8 cellular contexts compared by ENCODE assay signal in the genomic region with DNA sequence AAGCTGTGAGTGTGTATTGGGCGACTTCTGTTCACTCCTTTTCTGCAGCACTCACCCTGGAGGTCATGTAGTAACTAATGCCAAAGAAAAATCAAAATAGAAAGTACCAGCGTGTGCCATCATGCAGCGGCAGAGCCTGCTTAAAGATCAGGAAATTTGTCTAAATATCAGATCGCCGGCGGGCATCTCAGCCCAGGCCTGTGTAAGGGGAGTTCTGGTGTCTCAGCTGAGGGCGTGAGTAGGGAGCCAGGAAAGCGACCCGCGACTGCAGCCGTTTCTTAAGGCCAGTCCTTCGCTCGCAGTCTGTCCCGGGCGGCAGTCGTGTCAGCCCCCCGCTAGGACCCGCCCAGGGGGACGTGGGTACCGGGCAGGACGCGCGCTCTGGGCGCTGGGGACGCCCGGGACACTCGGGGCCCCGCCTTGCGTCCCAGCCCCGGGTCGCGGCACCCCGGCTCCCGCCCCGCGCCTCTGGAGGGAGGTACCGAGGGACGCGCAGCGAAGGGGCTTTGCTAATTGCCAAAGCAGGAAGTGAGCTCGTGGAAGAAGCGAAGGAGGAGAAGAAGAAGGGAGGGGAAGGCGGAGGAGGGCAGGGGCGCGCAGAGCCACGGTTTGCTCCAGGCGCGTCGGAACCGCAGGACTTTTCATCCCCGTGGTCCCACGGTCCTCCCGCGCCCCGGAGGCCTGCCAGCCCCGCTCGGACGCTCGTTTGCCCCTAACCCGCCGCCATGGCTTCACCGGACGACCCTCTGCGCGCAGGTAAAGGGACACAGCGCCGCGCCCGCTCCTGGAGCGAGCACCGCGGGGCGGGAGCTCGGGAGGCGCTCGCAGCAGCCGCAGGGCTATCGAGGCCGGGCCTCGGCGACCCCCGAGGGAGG. TPM values are rescaled to one million over a fixed set of nuclear protein-coding genes. Genes with fewer than 3 reads are reported as not detected.
DNase-seq lines count a peak whose midpoint lies in the region; ATAC-seq and TF ChIP-seq lines count a peak whose summit lies in the region.
"Had no signal": no experiment of that assay in that cellular context is flagged by ENCODE, and none has a peak within 500 bp of the region (broad histone marks: within the 10 kb centered on the region; RNA-seq: fewer than 3 reads in every experiment).

No MANE protein-coding gene starts in this region.

- TF ChIP-seq CTCF in GM13977 (IDR thresholded peaks at IDR 0.05; ENCODE audit: extremely low read depth, insufficient read depth, missing control alignments) (no peak), HFF-Myc (IDR thresholded peaks at IDR 0.05; ENCODE audit: low read depth, low read length, missing control alignments) (no peak), fibroblast of villous mesenchyme (IDR thresholded peaks at IDR 0.05; ENCODE audit: insufficient read depth, low read depth, low read length) (no peak), osteocyte (IDR thresholded peaks at IDR 0.05) (no peak)

- peak overlapping the region; percentile 86 for H3K4me3 Mint-ChIP-seq in activated T-cell treated with anti-CD3 and anti-CD28 coated beads, Interleukin-2, amount 50 U/mL, for 4 hours
- H3K4me3 Mint-ChIP-seq in osteocyte (ENCODE audit: unreplicated experiment): peak overlapping the region; percentile 87

- in situ Hi-C loops in GM13977 (cut with MboI; ENCODE audit: low pct_unique_long_range_greater_than_20kb, low sequenced_read_pairs, unreplicated experiment): no loop called here

- peak; percentile 82 to 84 for ATAC-seq in activated T-cell treated with anti-CD3 and anti-CD28 coated beads, Interleukin-2, amount 50 U/mL, for 4 hours

- H3K27ac Mint-ChIP-seq in osteocyte (ENCODE audit: unreplicated experiment): no peak overlapping the region

- H3K4me3 ChIP-seq in HFF-Myc (replicated peaks; ENCODE audit: low read depth, low read length) (peak overlapping the region; percentile 46), fibroblast of villous mesenchyme (ENCODE audit: low read depth, low read length) (peak overlapping the region; percentile 65)

- peaks cover 25% of the 10 kb centered on the region for H3K4me1 Mint-ChIP-seq in activated T-cell treated with anti-CD3 and anti-CD28 coated beads, Interleukin-2, amount 50 U/mL, for 4 hours (ENCODE audit: low read depth)
- peaks cover 12% of the 10 kb centered on the region for H3K4me1 Mint-ChIP-seq in osteocyte (ENCODE audit: unreplicated experiment)

- H3K27me3 Mint-ChIP-seq in activated T-cell treated with anti-CD3 and anti-CD28 coated beads, Interleukin-2, amount 50 U/mL, for 4 hours (ENCODE audit: low read depth): peaks cover 34% of the 10 kb centered on the region
- H3K27me3 Mint-ChIP-seq in osteocyte (ENCODE audit: unreplicated experiment): peaks cover 51% of the 10 kb centered on the region

- no peaks in the 10 kb centered on the region for H3K9me3 Mint-ChIP-seq in activated T-cell treated with anti-CD3 and anti-CD28 coated beads, Interleukin-2, amount 50 U/mL, for 4 hours
- no peaks in the 10 kb centered on the region for H3K9me3 Mint-ChIP-seq in osteocyte (ENCODE audit: unreplicated experiment)

- H3K36me3 Mint-ChIP-seq in activated T-cell treated with anti-CD3 and anti-CD28 coated beads, Interleukin-2, amount 50 U/mL, for 4 hours (ENCODE audit: insufficient read depth): no peaks in the 10 kb centered on the region
- H3K36me3 Mint-ChIP-seq in osteocyte (ENCODE audit: unreplicated experiment): no peaks in the 10 kb centered on the region

- DNase-seq in GM13977 (ENCODE audit: low spot score): peak; percentile 82
- DNase-seq in HFF-Myc (ENCODE audit: extremely low read depth, low read depth): no peak
- DNase-seq in NCI-H345 (lab: John Stamatoyannopoulos, UW): peak; percentile 39
- peak; percentile 40 for DNase-seq in activated T-cell treated with anti-CD3 and anti-CD28 coated beads, Interleukin-2, amount 50 U/mL, for 4 hours
- peak; percentile 15 for DNase-seq in fibroblast of villous mesenchyme (ENCODE audit: low read depth)
- peak; percentile 82 for DNase-seq in osteocyte (ENCODE audit: extremely low spot score, unreplicated experiment)
- DNase-seq in COLO829 (ENCODE audit: low spot score): no peak

RNA-seq across cellular contexts. Expression of gene EDARADD, which starts 1.1 kb away (rescaled TPM):
- 10 to 100 TPM in 2 of 3 donors, 1 to 10 TPM in 1; 8.2 to 12.4 (median 10.8) TPM for total RNA-seq in activated T-cell treated with anti-CD3 and anti-CD28 coated beads, Interleukin-2, amount 50 U/mL, for 4 hours
- 0.32 and 0.43 TPM in 2 replicates for total RNA-seq in fibroblast of villous mesenchyme
- 0.34 and 0.59 TPM in 2 replicates for total RNA-seq in osteocyte
- total RNA-seq: pulmonary artery endothelial cell had no signal

Comparison
In these comparisons a context has a peak if more than half of its experiments do, and no peak if none do; other contexts are left out.
1. DNase-seq: peak in GM13977 (single experiment), NCI-H345 (single experiment), activated T-cell treated with anti-CD3 and anti-CD28 coated beads, Interleukin-2, amount 50 U/mL, for 4 hours (single experiment), fibroblast of villous mesenchyme (single experiment) and osteocyte (single experiment); none in HFF-Myc (single experiment) and COLO829 (single experiment).